Comparison of ENCODE assay signal across 24 cellular contexts in the genomic region with DNA sequence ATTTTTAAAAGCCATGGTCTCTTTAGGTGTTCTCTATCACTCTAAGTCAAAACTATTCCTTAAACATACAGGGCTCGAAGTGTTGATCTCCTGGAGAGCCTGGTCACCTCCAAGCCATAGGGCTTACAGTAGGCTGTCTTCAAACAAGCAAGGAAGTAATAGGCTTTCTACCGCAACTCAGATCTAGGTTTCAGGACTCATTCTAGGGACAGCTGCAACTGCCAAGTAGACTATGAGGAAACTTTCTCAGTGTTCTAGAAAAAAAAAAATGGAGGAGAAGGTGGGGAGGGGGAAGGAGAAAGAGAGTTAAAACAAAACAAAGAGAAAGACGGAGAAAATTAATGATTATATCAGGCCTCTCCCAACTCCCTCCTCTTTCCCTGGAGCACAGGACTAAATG.
DNase-seq lines count a peak whose midpoint lies in the region; ATAC-seq, FAIRE-seq and TF ChIP-seq lines count a peak whose summit lies in the region.
"Had no signal": no experiment of that assay in that cellular context is flagged by ENCODE, and none has a peak within 500 bp of the region (broad histone marks: within the 10 kb centered on the region; RNA-seq: fewer than 3 reads in every experiment).

No MANE protein-coding gene starts in this region.

- CTCF ChIA-PET in SK-N-SH (lab: Yijun Ruan, JAX) (no interaction called here), A549 (lab: Yijun Ruan, JAX) (interaction anchor here (1.1 kb wide), 1 partner anchor 9 kb away, joined by 3 read pairs; no protein-coding TSS in a partner anchor)

- H3K27me3 ChIP-seq in SK-N-SH (ENCODE audit: insufficient read depth) = no peaks in the 10 kb centered on the region; the same call in 1 of the 2 replicates
- H3K27me3 ChIP-seq in dorsolateral prefrontal cortex = no peaks in the 10 kb centered on the region
- no peaks in the 10 kb centered on the region for H3K27me3 ChIP-seq in body of pancreas
- H3K27me3 ChIP-seq: MG63, SJCRH30 had no signal

- H3K4me1 ChIP-seq in SK-N-SH (ENCODE audit: control insufficient read depth in 1 of 2, insufficient read depth in 2 of 2, low read depth in 1 of 2, low read length in 1 of 2) = peaks cover 5 to 7% of the 10 kb centered on the region in 2 experiments; a peak in 2 of 4 replicates
- H3K4me1 ChIP-seq in A549 = no peaks in the 10 kb centered on the region
- no peaks in the 10 kb centered on the region for H3K4me1 ChIP-seq in body of pancreas
- H3K4me1 ChIP-seq: SJCRH30 had no signal

- H3K4me1 Mint-ChIP-seq in central memory CD8-positive, alpha-beta T cell = peaks cover 13% of the 10 kb centered on the region

- H3K4me3 Mint-ChIP-seq in central memory CD8-positive, alpha-beta T cell = no peak overlapping the region
- H3K4me3 Mint-ChIP-seq: CD14-positive monocyte, H9 had no signal

- H3K9me2 ChIP-seq in SK-N-SH = no peaks in the 10 kb centered on the region

- no peaks in the 10 kb centered on the region for H3K27me3 Mint-ChIP-seq in central memory CD8-positive, alpha-beta T cell

- no peaks in the 10 kb centered on the region for H4K20me1 ChIP-seq in SK-N-SH (ENCODE audit: insufficient read depth)

- H3F3A ChIP-seq in SK-N-SH (replicated peaks; ENCODE audit: insufficient read depth) = no peaks in the 10 kb centered on the region

- peak overlapping the region; percentile 57 for H3K27ac Mint-ChIP-seq in central memory CD8-positive, alpha-beta T cell (ENCODE audit: low read depth)
- H3K27ac Mint-ChIP-seq: CD14-positive monocyte, H9 had no signal

- no peak for TF ChIP-seq RAD21 in SK-N-SH (IDR thresholded peaks at IDR 0.05; ENCODE audit: low read length)
- TF ChIP-seq RAD21 in A549 (conservative IDR thresholded peaks at IDR 0.05 in 1 of 2, IDR thresholded peaks at IDR 0.05 in 1 of 2) = no peak

- POLR2A ChIA-PET in SK-N-SH (lab: Yijun Ruan, JAX) = no interaction called here
- POLR2A ChIA-PET in A549 (lab: Yijun Ruan, JAX) = no interaction called here

- 68% methylated on average over 3 of the region's 3 CpGs for WGBS in SK-N-SH (ENCODE audit: low lambda C conversion rate)
- WGBS in A549 (ENCODE audit: missing lambda C conversion rate) = 58% methylated on average over 3 of the region's 3 CpGs
- 77 to 82% methylated on average over 3 of the region's 3 CpGs for WGBS in body of pancreas, 2 donors

- no peak overlapping the region for H3K27ac ChIP-seq in SK-N-SH (ENCODE audit: low read depth in 2 of 2, low read length in 1 of 2)
- H3K27ac ChIP-seq in A549 = no peak overlapping the region
- peak overlapping the region; percentile 5 for H3K27ac ChIP-seq in KOPT-K1 (ENCODE audit: low read depth, low read length, poor library complexity, severe bottlenecking)
- H3K27ac ChIP-seq in dorsolateral prefrontal cortex = no peak overlapping the region
- no peak overlapping the region for H3K27ac ChIP-seq in body of pancreas
- H3K27ac ChIP-seq: 22Rv1, HL-60, PC-9, SJCRH30 had no signal

- H2AFZ ChIP-seq in SK-N-SH (ENCODE audit: low read depth) = no peak overlapping the region
- H2AFZ ChIP-seq: PC-9 had no signal

- H3K4me3 ChIP-seq in SK-N-SH (ENCODE audit: low read depth in 2 of 2, low read length in 1 of 2) = no peak overlapping the region
- no peak overlapping the region for H3K4me3 ChIP-seq in A549
- no peak overlapping the region for H3K4me3 ChIP-seq in dorsolateral prefrontal cortex
- no peak overlapping the region for H3K4me3 ChIP-seq in body of pancreas
- H3K4me3 ChIP-seq: MG63, PC-9, SJCRH30 had no signal

- H3K9me3 Mint-ChIP-seq in central memory CD8-positive, alpha-beta T cell = no peaks in the 10 kb centered on the region

- TF ChIP-seq CTCF in SK-N-SH (IDR thresholded peaks at IDR 0.05) (no peak), A549 (IDR thresholded peaks at IDR 0.05) (no peak), dorsolateral prefrontal cortex (IDR thresholded peaks at IDR 0.05 in 54 of 56, conservative IDR thresholded peaks at IDR 0.05 in 2 of 56; ENCODE audit: low read depth in 1 of 56, partially characterized antibody in 56 of 56) (no peak), body of pancreas (IDR thresholded peaks at IDR 0.05) (no peak)

- H3K9me3 ChIP-seq in SK-N-SH (no peaks in the 10 kb centered on the region), A549 (no peaks in the 10 kb centered on the region), KOPT-K1 (ENCODE audit: insufficient read depth, low read length, poor library complexity, severe bottlenecking) (no peaks in the 10 kb centered on the region), body of pancreas (no peaks in the 10 kb centered on the region)
- H3K9me3 ChIP-seq: MG63, SJCRH30 had no signal

- no peak for TF ChIP-seq POLR2A in A549 (IDR thresholded peaks at IDR 0.05; ENCODE audit: low read length)
- TF ChIP-seq POLR2A in body of pancreas (IDR thresholded peaks at IDR 0.05) = no peak

- no peak for ATAC-seq in SK-N-SH treated with all-trans-retinoic acid at 6 μM for 48 hours
- no peak for ATAC-seq in A549
- ATAC-seq in central memory CD8-positive, alpha-beta T cell (replicated peaks; ENCODE audit: extremely low read depth, poor library complexity, severe bottlenecking) = no peak
- no peak for ATAC-seq in GM19035 (IDR thresholded peaks at IDR 0.05; ENCODE audit: unreplicated experiment)
- no peak for ATAC-seq in body of pancreas

- no peak for DNase-seq in SK-N-SH
- DNase-seq in A549 (ENCODE audit: low read depth in 1 of 2, low spot score in 1 of 2) = no peak
- no peak for DNase-seq in central memory CD8-positive, alpha-beta T cell (ENCODE audit: low spot score in 2 of 2)
- DNase-seq in dorsolateral prefrontal cortex = no peak
- no peak for DNase-seq in body of pancreas
- DNase-seq: Calu3, DMS53, EL, H9, Karpas-422, MG63, NCI-H1048, NCI-H1436 treated with DMSO at 0.1 percent for 48 hours, NCI-H2029, NCI-H526, PC-9, SJCRH30 had no signal

- H3K36me3 Mint-ChIP-seq in central memory CD8-positive, alpha-beta T cell (ENCODE audit: insufficient read depth) = no peaks in the 10 kb centered on the region
- H3K36me3 Mint-ChIP-seq: CD14-positive monocyte had no signal

- H3K9ac ChIP-seq in SK-N-SH = no peak overlapping the region

- intact Hi-C loops in dorsolateral prefrontal cortex (cut with DNase I) = no loop called here
- intact Hi-C loops in body of pancreas (cut with DNase I) = no loop called here

- H3K36me3 ChIP-seq in SK-N-SH (replicated peaks in 1 of 2; ENCODE audit: control insufficient read depth in 1 of 2, insufficient read depth in 2 of 2, low read length in 1 of 2) = no peaks in the 10 kb centered on the region
- H3K36me3 ChIP-seq in KOPT-K1 (ENCODE audit: insufficient read depth, low read length) = no peaks in the 10 kb centered on the region
- H3K36me3 ChIP-seq in body of pancreas (replicated peaks in 1 of 2; ENCODE audit: insufficient read depth in 1 of 2, low read depth in 2 of 2) = no peaks in the 10 kb centered on the region
- H3K36me3 ChIP-seq: MG63, SJCRH30 had no signal

- H3K4me2 ChIP-seq in SK-N-SH = no peak overlapping the region
- no peak overlapping the region for H3K4me2 ChIP-seq in A549
- H3K4me2 ChIP-seq: PC-9 had no signal

- H3K79me2 ChIP-seq in SK-N-SH (ENCODE audit: insufficient read depth) = no peaks in the 10 kb centered on the region

- no peak for FAIRE-seq in A549 (lab: Jason Lieb, UNC)
- FAIRE-seq: GM12892 had no signal

- no peak for TF ChIP-seq EP300 in SK-N-SH (IDR thresholded peaks at IDR 0.05; ENCODE audit: borderline replicate concordance in 1 of 2, low read depth in 1 of 2, low read length in 1 of 2)
- TF ChIP-seq EP300 in A549 (IDR thresholded peaks at IDR 0.05) = no peak

TF ChIP-seq in SK-N-SH, 30 proteins besides CTCF, POLR2A, EP300 and RAD21 (continues in another document):
- TF ChIP-seq JUND (IDR thresholded peaks at IDR 0.05) = no peak

TF ChIP-seq in SK-N-SH treated with all-trans-retinoic acid at 6 μM for 48 hours, 23 proteins besides CTCF, POLR2A, EP300 and RAD21 (continues in another document):
- TF ChIP-seq RARB (CRISPR knock-in tag; IDR thresholded peaks at IDR 0.05) (no peak), TOX (CRISPR knock-in tag; IDR thresholded peaks at IDR 0.05; ENCODE audit: borderline replicate concordance) (no peak), ISL1 (CRISPR knock-in tag; IDR thresholded peaks at IDR 0.05) (no peak), PPARA (CRISPR knock-in tag; IDR thresholded peaks at IDR 0.05; ENCODE audit: borderline replicate concordance) (no peak), SNAI2 (CRISPR knock-in tag; IDR thresholded peaks at IDR 0.05) (no peak), CSDC2 (CRISPR knock-in tag; IDR thresholded peaks at IDR 0.05) (no peak), TCF4 (CRISPR knock-in tag; IDR thresholded peaks at IDR 0.05; ENCODE audit: borderline replicate concordance) (no peak)
- TF ChIP-seq, protein P1, sequence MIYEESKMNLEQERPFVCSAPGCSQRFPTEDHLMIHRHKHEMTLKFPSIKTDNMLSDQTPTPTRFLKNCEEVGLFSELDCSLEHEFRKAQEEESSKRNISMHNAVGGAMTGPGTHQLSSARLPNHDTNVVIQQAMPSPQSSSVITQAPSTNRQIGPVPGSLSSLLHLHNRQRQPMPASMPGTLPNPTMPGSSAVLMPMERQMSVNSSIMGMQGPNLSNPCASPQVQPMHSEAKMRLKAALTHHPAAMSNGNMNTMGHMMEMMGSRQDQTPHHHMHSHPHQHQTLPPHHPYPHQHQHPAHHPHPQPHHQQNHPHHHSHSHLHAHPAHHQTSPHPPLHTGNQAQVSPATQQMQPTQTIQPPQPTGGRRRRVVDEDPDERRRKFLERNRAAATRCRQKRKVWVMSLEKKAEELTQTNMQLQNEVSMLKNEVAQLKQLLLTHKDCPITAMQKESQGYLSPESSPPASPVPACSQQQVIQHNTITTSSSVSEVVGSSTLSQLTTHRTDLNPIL (CRISPR knock-in tag; IDR thresholded peaks at IDR 0.05; ENCODE audit: low read depth) = no peak
